Comparison of ENCODE assay signal across 18 cellular contexts in genomic region chr7:116384936-116385635, GRCh38.
"Had no signal": no experiment of that assay in that cellular context is flagged by ENCODE, and none has a peak within 500 bp of the region (broad histone marks: within the 10 kb centered on the region; RNA-seq: fewer than 3 reads in every experiment).

No MANE protein-coding gene starts in this region.

- H3K9me3 ChIP-seq: esophagus squamous epithelium, lower lobe of right lung, right atrium auricular region, suprapubic skin, transverse colon, uterus had no signal

- H3K27ac ChIP-seq: esophagus squamous epithelium, lower lobe of right lung, right atrium auricular region, suprapubic skin, transverse colon, uterus had no signal

- H3K27me3 ChIP-seq: esophagus squamous epithelium, right atrium auricular region, suprapubic skin, transverse colon, uterus had no signal

- DNase-seq: activated CD4-positive, alpha-beta T cell treated with anti-CD3 and anti-CD28 coated beads, Interleukin-2, amount 50 U/mL, for 1 hour; activated CD8-positive, alpha-beta memory T cell treated with anti-CD3 and anti-CD28 coated beads, Interleukin-2, amount 50 U/mL, for 48 hours; activated gamma-delta T cell treated with Interleukin-2 at 50 U/mL for 16 hours; effector CD4-positive, alpha-beta T cell; esophagus squamous epithelium; foreskin melanocyte; hypothalamus; islet precursor cell; lower lobe of right lung; occipital lobe; T1000; transverse colon; uterus had no signal

- H3K36me3 ChIP-seq: esophagus squamous epithelium, lower lobe of right lung, right atrium auricular region, suprapubic skin, transverse colon, uterus had no signal

- H3K27ac Mint-ChIP-seq: activated naive CD4-positive, alpha-beta T cell treated with anti-CD3 and anti-CD28 coated beads, Interleukin-2, amount 50 U/mL, for 72 hours; stimulated activated naive CD8-positive, alpha-beta T cell treated with anti-CD3 and anti-CD28 coated beads, Interleukin-15, Interleukin-2, amounts not matched to agents 100 ng/mL and 50 ng/mL, for 24 hours had no signal

- ATAC-seq: activated CD4-positive, CD25-positive, alpha-beta regulatory T cell treated with anti-CD3 and anti-CD28 coated beads, Interleukin-2, amount 50 U/mL, for 24 hours; activated naive CD4-positive, alpha-beta T cell treated with anti-CD3 and anti-CD28 coated beads, Interleukin-2, amount 50 U/mL, for 72 hours; lower lobe of right lung had no signal

- H3K9me3 Mint-ChIP-seq: activated naive CD4-positive, alpha-beta T cell treated with anti-CD3 and anti-CD28 coated beads, Interleukin-2, amount 50 U/mL, for 72 hours; stimulated activated naive CD8-positive, alpha-beta T cell treated with anti-CD3 and anti-CD28 coated beads, Interleukin-15, Interleukin-2, amounts not matched to agents 100 ng/mL and 50 ng/mL, for 24 hours had no signal

- H3K4me3 ChIP-seq: esophagus squamous epithelium, lower lobe of right lung, right atrium auricular region, suprapubic skin, transverse colon, uterus had no signal

- H3K36me3 Mint-ChIP-seq: activated naive CD4-positive, alpha-beta T cell treated with anti-CD3 and anti-CD28 coated beads, Interleukin-2, amount 50 U/mL, for 72 hours had no signal

- H3K4me3 Mint-ChIP-seq: stimulated activated naive CD8-positive, alpha-beta T cell treated with anti-CD3 and anti-CD28 coated beads, Interleukin-15, Interleukin-2, amounts not matched to agents 100 ng/mL and 50 ng/mL, for 24 hours had no signal

- H3K4me1 ChIP-seq: esophagus squamous epithelium, suprapubic skin, transverse colon, uterus had no signal
